Comparison of ENCODE assay signal across 1 cellular context in genomic region chr9:127419306-127419705, GRCh38.
TF ChIP-seq lines count a peak whose summit lies in the region.

No MANE protein-coding gene starts in this region.

TF ChIP-seq in GM23338, 12 proteins besides CTCF, POLR2A, EP300 and RAD21:
- TF ChIP-seq REST (IDR thresholded peaks at IDR 0.05; ENCODE audit: unreplicated experiment) (no peak), EZH2phosphoT487 (IDR thresholded peaks at IDR 0.05; ENCODE audit: unreplicated experiment) (no peak), POLR2AphosphoS5 (IDR thresholded peaks at IDR 0.05; ENCODE audit: low read depth) (no peak), CREB1 (CRISPR knock-in tag; IDR thresholded peaks at IDR 0.05; ENCODE audit: low read depth) (no peak), STAT1 (IDR thresholded peaks at IDR 0.05; ENCODE audit: unreplicated experiment) (no peak), NANOG (IDR thresholded peaks at IDR 0.05; ENCODE audit: borderline replicate concordance) (no peak), ZNF462 (CRISPR knock-in tag; IDR thresholded peaks at IDR 0.05) (no peak), JUNB (IDR thresholded peaks at IDR 0.05; ENCODE audit: unreplicated experiment) (no peak), ETS1 (IDR thresholded peaks at IDR 0.05) (no peak), ZNF331 (CRISPR knock-in tag; IDR thresholded peaks at IDR 0.05; ENCODE audit: low read depth) (no peak), ZNF114 (CRISPR knock-in tag; IDR thresholded peaks at IDR 0.05) (no peak), EZH2 (IDR thresholded peaks at IDR 0.05; ENCODE audit: low read depth, unreplicated experiment) (no peak)
TF ChIP-seq in GM23338: peak in this region for 0.
